Comparison of ENCODE assay signal across 14 cellular contexts in the genomic region with DNA sequence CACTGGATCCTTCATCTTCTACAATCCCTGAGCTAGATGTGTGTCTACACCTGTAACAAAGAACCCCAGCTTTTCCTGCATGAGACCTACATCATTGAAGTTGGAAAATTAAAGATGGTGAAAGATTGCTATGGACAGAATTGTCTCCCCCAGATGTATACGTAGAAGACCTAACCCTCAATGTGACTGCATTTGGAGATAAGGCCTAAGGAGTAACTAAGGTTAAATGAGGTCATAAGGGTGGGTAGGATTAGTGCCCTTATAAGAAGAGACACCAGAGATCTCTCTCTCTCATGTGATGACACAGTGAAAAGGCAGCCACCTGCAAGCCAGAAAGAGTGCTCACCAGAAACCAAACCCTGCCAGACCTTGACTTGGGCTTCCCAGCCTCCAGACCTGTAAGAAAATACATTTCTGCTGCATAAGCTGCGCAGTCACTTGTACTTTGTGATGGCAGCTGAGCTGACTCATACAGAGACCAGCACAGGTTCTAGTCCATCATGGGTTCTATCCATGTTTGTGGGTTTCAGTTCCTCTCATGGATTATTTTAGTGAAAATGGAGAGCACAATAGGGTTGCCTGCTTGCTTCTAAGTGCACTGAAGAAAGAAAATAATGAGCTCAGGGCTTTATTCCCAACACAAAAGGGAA.
DNase-seq lines count a peak whose midpoint lies in the region; ATAC-seq and TF ChIP-seq lines count a peak whose summit lies in the region.
"Had no signal": no experiment of that assay in that cellular context is flagged by ENCODE, and none has a peak within 500 bp of the region (broad histone marks: within the 10 kb centered on the region; RNA-seq: fewer than 3 reads in every experiment).

No MANE protein-coding gene starts in this region.

- ATAC-seq in GM19351 (IDR thresholded peaks at IDR 0.05; ENCODE audit: unreplicated experiment) = peak; percentile 96
- peak; percentile 94 for ATAC-seq in HG02798 (IDR thresholded peaks at IDR 0.05; ENCODE audit: poor library complexity, unreplicated experiment)
- ATAC-seq in HG03469 (IDR thresholded peaks at IDR 0.05; ENCODE audit: unreplicated experiment) = peak; percentile 99
- ATAC-seq: A549, HCT116 had no signal

- TF ChIP-seq CTCF in RWPE1 (conservative IDR thresholded peaks at IDR 0.05; ENCODE audit: low read depth) = no peak

- no peak overlapping the region for H3K27ac ChIP-seq in RWPE1
- H3K27ac ChIP-seq: A549, cardiac muscle cell had no signal

- CTCF ChIA-PET in RWPE1 (lab: Yijun Ruan, JAX) = no interaction called here

- POLR2A ChIA-PET in RWPE1 (lab: Yijun Ruan, JAX; ENCODE audit: low non-redundant PET) = no interaction called here

- DNase-seq in CMK (ENCODE audit: low read depth) (peak; percentile 45), GM03348 (ENCODE audit: low spot score) (no peak), epidermal melanocyte (ENCODE audit: insufficient read length, low spot score) (no peak), RWPE1 (ENCODE audit: low spot score) (no peak), GM19238 (ENCODE audit: insufficient read length, low spot score) (no peak)
- DNase-seq: activated B cell treated with CpG ODN at 0.5 μM for 24 hours; NCI-H1105 treated with DMSO at 0.1 percent for 48 hours; stimulated activated CD4-positive, alpha-beta T cell treated with anti-CD3 and anti-CD28 coated beads, Interleukin-2, amount 100 ng/mL, for 24 hours had no signal
